In genomic region chr7:135321556-135321955, GRCh38 we compare ENCODE assay signal across 14 cellular contexts.
DNase-seq lines count a peak whose midpoint lies in the region; ATAC-seq, FAIRE-seq and TF ChIP-seq lines count a peak whose summit lies in the region.
"Had no signal": no experiment of that assay in that cellular context is flagged by ENCODE, and none has a peak within 500 bp of the region (broad histone marks: within the 10 kb centered on the region; RNA-seq: fewer than 3 reads in every experiment).

No MANE protein-coding gene starts in this region.

- TF ChIP-seq CTCF in NB4 (IDR thresholded peaks at IDR 0.05; ENCODE audit: low read depth, low read length) (no peak), bronchial epithelial cell (IDR thresholded peaks at IDR 0.05; ENCODE audit: insufficient read depth, low read length, severe bottlenecking) (no peak), Peyer's patch (IDR thresholded peaks at IDR 0.05) (no peak)

- TF ChIP-seq POLR2A in NB4 (IDR thresholded peaks at IDR 0.05; ENCODE audit: extremely low read depth, insufficient read length) (no peak), Peyer's patch (IDR thresholded peaks at IDR 0.05) (no peak)

- ATAC-seq in stimulated activated effector memory CD8-positive, alpha-beta T cell treated with anti-CD3 and anti-CD28 coated beads, Interleukin-12 subunit alpha, Interleukin-12 subunit beta, amount 100 ng/mL, for 72 hours: no peak
- ATAC-seq: naive thymus-derived CD4-positive, alpha-beta T cell had no signal

- H3K27ac ChIP-seq in Peyer's patch: no peak overlapping the region
- H3K27ac ChIP-seq: 22Rv1 had no signal

- no peak overlapping the region for H3K4me3 Mint-ChIP-seq in stimulated activated effector memory CD8-positive, alpha-beta T cell treated with anti-CD3 and anti-CD28 coated beads, Interleukin-12 subunit alpha, Interleukin-12 subunit beta, amount 100 ng/mL, for 72 hours
- H3K4me3 Mint-ChIP-seq: activated naive CD4-positive, alpha-beta T cell treated with anti-CD3 and anti-CD28 coated beads, Interleukin-2, amount 50 U/mL, for 24 hours; naive thymus-derived CD4-positive, alpha-beta T cell had no signal

- H3K4me1 ChIP-seq in Peyer's patch: peaks cover 0 to 13% (median 0%) of the 10 kb centered on the region in 4 donors

- H3K36me3 Mint-ChIP-seq in stimulated activated effector memory CD8-positive, alpha-beta T cell treated with anti-CD3 and anti-CD28 coated beads, Interleukin-12 subunit alpha, Interleukin-12 subunit beta, amount 100 ng/mL, for 72 hours: no peaks in the 10 kb centered on the region
- H3K36me3 Mint-ChIP-seq: activated naive CD4-positive, alpha-beta T cell treated with anti-CD3 and anti-CD28 coated beads, Interleukin-2, amount 50 U/mL, for 24 hours had no signal

- H3K4me1 Mint-ChIP-seq in stimulated activated effector memory CD8-positive, alpha-beta T cell treated with anti-CD3 and anti-CD28 coated beads, Interleukin-12 subunit alpha, Interleukin-12 subunit beta, amount 100 ng/mL, for 72 hours: no peaks in the 10 kb centered on the region
- H3K4me1 Mint-ChIP-seq: activated naive CD4-positive, alpha-beta T cell treated with anti-CD3 and anti-CD28 coated beads, Interleukin-2, amount 50 U/mL, for 24 hours; naive thymus-derived CD4-positive, alpha-beta T cell had no signal

- H3K9me3 Mint-ChIP-seq in stimulated activated effector memory CD8-positive, alpha-beta T cell treated with anti-CD3 and anti-CD28 coated beads, Interleukin-12 subunit alpha, Interleukin-12 subunit beta, amount 100 ng/mL, for 72 hours: peaks cover 6% of the 10 kb centered on the region
- H3K9me3 Mint-ChIP-seq: activated naive CD4-positive, alpha-beta T cell treated with anti-CD3 and anti-CD28 coated beads, Interleukin-2, amount 50 U/mL, for 24 hours had no signal

- no peaks in the 10 kb centered on the region for H3K27me3 ChIP-seq in bronchial epithelial cell (ENCODE audit: control insufficient read depth, insufficient read depth, low read length)
- no peaks in the 10 kb centered on the region for H3K27me3 ChIP-seq in Peyer's patch

- H3K27ac Mint-ChIP-seq in stimulated activated effector memory CD8-positive, alpha-beta T cell treated with anti-CD3 and anti-CD28 coated beads, Interleukin-12 subunit alpha, Interleukin-12 subunit beta, amount 100 ng/mL, for 72 hours: no peak overlapping the region
- H3K27ac Mint-ChIP-seq: activated naive CD4-positive, alpha-beta T cell treated with anti-CD3 and anti-CD28 coated beads, Interleukin-2, amount 50 U/mL, for 24 hours; naive thymus-derived CD4-positive, alpha-beta T cell had no signal

- H3K9me3 ChIP-seq in Peyer's patch: no peaks in the 10 kb centered on the region

- H3K36me3 ChIP-seq in bronchial epithelial cell (ENCODE audit: control insufficient read depth, insufficient read depth, low read length): no peaks in the 10 kb centered on the region
- no peaks in the 10 kb centered on the region for H3K36me3 ChIP-seq in Peyer's patch

- DNase-seq in DMS53 (lab: John Stamatoyannopoulos, UW) (peak; percentile 33), DMS53 treated with DMSO at 0.1 percent for 48 hours (lab: John Stamatoyannopoulos, UW; ENCODE audit: unreplicated experiment) (no peak), NB4 (ENCODE audit: low read depth) (peak; percentile 45), bronchial epithelial cell (ENCODE audit: low read depth) (peak; percentile 69), myocyte (ENCODE audit: low read depth) (peak; percentile 84), RPMI8226 (no peak), Peyer's patch (no peak)
- DNase-seq in stimulated activated effector memory CD8-positive, alpha-beta T cell treated with anti-CD3 and anti-CD28 coated beads, Interleukin-12 subunit alpha, Interleukin-12 subunit beta, amount 100 ng/mL, for 72 hours (ENCODE audit: low spot score in 2 of 2): no peak
- DNase-seq: activated CD4-positive, alpha-beta T cell treated with anti-CD3 and anti-CD28 coated beads, Interleukin-2, amount 50 U/mL, for 4 hours; DND-41; naive thymus-derived CD4-positive, alpha-beta T cell; NCI-H510A had no signal

- no peak for FAIRE-seq in bronchial epithelial cell (lab: Jason Lieb, UNC)

- H3K4me3 ChIP-seq in NB4 (ENCODE audit: low read depth, low read length) (no peak overlapping the region), bronchial epithelial cell (ENCODE audit: low read depth, low read length) (no peak overlapping the region), Peyer's patch (no peak overlapping the region)

Comparison
In these comparisons a context has a peak if more than half of its experiments do, and no peak if none do; other contexts are left out.
1. DNase-seq: peak in DMS53 (single experiment), NB4 (single experiment), bronchial epithelial cell (single experiment) and myocyte (single experiment); none in DMS53 treated with DMSO at 0.1 percent for 48 hours (single experiment), stimulated activated effector memory CD8-positive, alpha-beta T cell treated with anti-CD3 and anti-CD28 coated beads, Interleukin-12 subunit alpha, Interleukin-12 subunit beta, amount 100 ng/mL, for 72 hours (0 of 2), RPMI8226 (single experiment) and Peyer's patch (0 of 3).